10 cellular contexts compared by ENCODE assay signal in the genomic region with DNA sequence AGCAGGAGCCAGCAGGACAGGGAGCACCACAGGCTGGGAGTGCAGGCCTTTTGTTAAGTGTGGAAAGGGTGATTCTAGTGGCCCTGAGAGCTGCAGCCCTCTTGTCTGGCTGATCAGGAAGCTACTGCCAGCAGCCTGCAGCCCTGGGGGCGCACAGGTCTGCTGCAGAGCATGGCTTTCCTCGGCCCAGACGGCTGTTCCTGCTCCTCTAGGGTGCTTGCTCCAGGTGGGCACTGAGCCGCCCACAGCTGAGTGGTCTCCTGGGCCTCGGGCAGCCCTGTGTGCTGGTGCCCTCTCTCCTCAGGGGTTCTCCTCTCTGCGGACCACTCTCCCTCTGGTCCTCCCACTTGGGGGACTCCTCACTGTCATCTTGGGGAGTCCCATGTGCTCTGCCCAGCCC. TPM values are rescaled to one million over a fixed set of nuclear protein-coding genes. Genes with fewer than 3 reads are reported as not detected.
DNase-seq lines count a peak whose midpoint lies in the region; ATAC-seq and TF ChIP-seq lines count a peak whose summit lies in the region.
"Had no signal": no experiment of that assay in that cellular context is flagged by ENCODE, and none has a peak within 500 bp of the region (broad histone marks: within the 10 kb centered on the region; RNA-seq: fewer than 3 reads in every experiment).

No MANE protein-coding gene starts in this region.

- intact Hi-C loops in CD4-positive, alpha-beta T cell (cut with DNase I, micrococcal nuclease) = loop anchor here in 1 of 2 experiments (2.0 kb wide), 1 partner anchor 14 kb away; no protein-coding TSS in a partner anchor
- intact Hi-C loops in activated CD4-positive, alpha-beta memory T cell treated with anti-CD3 and anti-CD28 coated beads for 36 hours (cut with micrococcal nuclease) = no loop called here
- intact Hi-C loops in naive thymus-derived CD4-positive, alpha-beta T cell (cut with micrococcal nuclease) = no loop called here

- H3K9me3 ChIP-seq in CD4-positive, alpha-beta T cell (ENCODE audit: control insufficient read depth, low read length) = no peaks in the 10 kb centered on the region
- H3K9me3 ChIP-seq in HEK293 (ENCODE audit: control insufficient read depth, insufficient read depth, low read depth, low read length) = no peaks in the 10 kb centered on the region
- no peaks in the 10 kb centered on the region for H3K9me3 ChIP-seq in naive thymus-derived CD4-positive, alpha-beta T cell (ENCODE audit: control insufficient read depth in 2 of 3, low read length in 3 of 3)

- TF ChIP-seq CTCF in CD4-positive, alpha-beta T cell (IDR thresholded peaks at IDR 0.05) = no peak
- TF ChIP-seq CTCF in HEK293 (tag by site-specific recombination; IDR thresholded peaks at IDR 0.05) = no peak
- TF ChIP-seq CTCF in coronary artery (IDR thresholded peaks at IDR 0.05) = no peak

- H3K27ac Mint-ChIP-seq in CD4-positive, alpha-beta T cell = peak overlapping the region; percentile 98
- peak overlapping the region; percentile 89 for H3K27ac Mint-ChIP-seq in activated CD4-positive, alpha-beta memory T cell treated with anti-CD3 and anti-CD28 coated beads for 36 hours
- H3K27ac Mint-ChIP-seq in naive thymus-derived CD4-positive, alpha-beta T cell = peak overlapping the region; percentile 81 to 98 (median 95)

- H3K36me3 Mint-ChIP-seq in CD4-positive, alpha-beta T cell (ENCODE audit: low read depth) = peaks cover 52% of the 10 kb centered on the region
- peaks cover 20% of the 10 kb centered on the region for H3K36me3 Mint-ChIP-seq in activated CD4-positive, alpha-beta memory T cell treated with anti-CD3 and anti-CD28 coated beads for 36 hours
- peaks cover 0 to 24% (median 7%) of the 10 kb centered on the region in 5 donors for H3K36me3 Mint-ChIP-seq in naive thymus-derived CD4-positive, alpha-beta T cell

- H3K27me3 ChIP-seq in CD4-positive, alpha-beta T cell (ENCODE audit: control insufficient read depth, insufficient read depth, low read length) = no peaks in the 10 kb centered on the region
- H3K27me3 ChIP-seq in naive thymus-derived CD4-positive, alpha-beta T cell (ENCODE audit: control insufficient read depth in 2 of 2, insufficient read depth in 2 of 2, low read length in 2 of 2) = no peaks in the 10 kb centered on the region

- no peaks in the 10 kb centered on the region for H3K27me3 Mint-ChIP-seq in CD4-positive, alpha-beta T cell
- no peaks in the 10 kb centered on the region for H3K27me3 Mint-ChIP-seq in activated CD4-positive, alpha-beta memory T cell treated with anti-CD3 and anti-CD28 coated beads for 36 hours
- no peaks in the 10 kb centered on the region for H3K27me3 Mint-ChIP-seq in naive thymus-derived CD4-positive, alpha-beta T cell

- H3K4me1 ChIP-seq in HEK293 (ENCODE audit: control insufficient read depth, insufficient read depth, low read length) = peaks cover 20% of the 10 kb centered on the region
- peaks cover 85 to 90% of the 10 kb centered on the region in 2 donors for H3K4me1 ChIP-seq in naive thymus-derived CD4-positive, alpha-beta T cell (ENCODE audit: control insufficient read depth in 2 of 2, insufficient read depth in 2 of 2, low read length in 2 of 2)

- peaks cover 92% of the 10 kb centered on the region for H3K4me1 Mint-ChIP-seq in CD4-positive, alpha-beta T cell (ENCODE audit: low read depth)
- H3K4me1 Mint-ChIP-seq in activated CD4-positive, alpha-beta memory T cell treated with anti-CD3 and anti-CD28 coated beads for 36 hours (ENCODE audit: low read depth) = peaks cover 90% of the 10 kb centered on the region
- peaks cover 85 to 97% (median 91%) of the 10 kb centered on the region in 7 donors for H3K4me1 Mint-ChIP-seq in naive thymus-derived CD4-positive, alpha-beta T cell

- no peaks in the 10 kb centered on the region for H3K36me3 ChIP-seq in HEK293 (ENCODE audit: control insufficient read depth in 2 of 2, insufficient read depth in 1 of 2, low read length in 2 of 2)
- peaks cover 0 to 3% (median 0%) of the 10 kb centered on the region in 3 experiments for H3K36me3 ChIP-seq in naive thymus-derived CD4-positive, alpha-beta T cell (ENCODE audit: control insufficient read depth in 2 of 3, insufficient read depth in 3 of 3, low read length in 3 of 3)

- CTCF ChIA-PET in CD4-positive, alpha-beta T cell (lab: Charles Lee) = interaction anchor here (0.8 to 6.1 kb wide), 10 partner anchors 12 to 83 kb away, joined by 3 to 62 read pairs (median 4); a partner anchor contains a TSS
- CTCF ChIA-PET in HEK293 (lab: Yijun Ruan, JAX) = interaction anchor here (1.0 to 1.7 kb wide), 2 partner anchors 10 to 19 kb away, joined by 3 to 5 read pairs; a partner anchor contains a TSS
- CTCF ChIA-PET in activated CD4-positive, alpha-beta memory T cell treated with anti-CD3 and anti-CD28 coated beads for 36 hours (lab: Charles Lee) = interaction anchor here (1.0 to 3.3 kb wide), 15 partner anchors 11 to 77 kb away, joined by 3 to 16 read pairs (median 6); a partner anchor contains a TSS
- CTCF ChIA-PET in naive thymus-derived CD4-positive, alpha-beta T cell (lab: Charles Lee) = interaction anchor here (0.9 to 4.9 kb wide), 10 partner anchors 10 to 221 kb away, joined by 3 to 30 read pairs (median 4); a partner anchor contains a TSS

- DNase-seq in CD4-positive, alpha-beta T cell = no peak
- no peak for DNase-seq in activated CD4-positive, alpha-beta memory T cell treated with anti-CD3 and anti-CD28 coated beads for 36 hours
- no peak for DNase-seq in naive thymus-derived CD4-positive, alpha-beta T cell
- DNase-seq in coronary artery (ENCODE audit: low spot score) (no peak), activated gamma-delta T cell treated with Interleukin-2 at 50 U/mL for 16 hours (no peak)
- DNase-seq: NCI-H2171, SW 1271 had no signal

- peak overlapping the region; percentile 93 for H3K4me3 Mint-ChIP-seq in CD4-positive, alpha-beta T cell
- H3K4me3 Mint-ChIP-seq in activated CD4-positive, alpha-beta memory T cell treated with anti-CD3 and anti-CD28 coated beads for 36 hours = peak overlapping the region; percentile 99
- H3K4me3 Mint-ChIP-seq in naive thymus-derived CD4-positive, alpha-beta T cell = peak overlapping the region; percentile 85 to 100 (median 98)

- no peaks in the 10 kb centered on the region for H3K9me3 Mint-ChIP-seq in CD4-positive, alpha-beta T cell
- no peaks in the 10 kb centered on the region for H3K9me3 Mint-ChIP-seq in activated CD4-positive, alpha-beta memory T cell treated with anti-CD3 and anti-CD28 coated beads for 36 hours
- no peaks in the 10 kb centered on the region for H3K9me3 Mint-ChIP-seq in naive thymus-derived CD4-positive, alpha-beta T cell

- H3K4me3 ChIP-seq in HEK293 (ENCODE audit: low read depth, low read length) (no peak overlapping the region), coronary artery (no peak overlapping the region)
- H3K4me3 ChIP-seq in naive thymus-derived CD4-positive, alpha-beta T cell (ENCODE audit: low read length) = peak overlapping the region; percentile 70

- POLR2A ChIA-PET in CD4-positive, alpha-beta T cell (lab: Charles Lee) = interaction anchor here (0.9 to 12.9 kb wide), 14 partner anchors 9 to 156 kb away, joined by 3 to 294 read pairs (median 6); a partner anchor contains a TSS
- POLR2A ChIA-PET in HEK293 (lab: Yijun Ruan, JAX) = no interaction called here
- POLR2A ChIA-PET in activated CD4-positive, alpha-beta memory T cell treated with anti-CD3 and anti-CD28 coated beads for 36 hours (lab: Charles Lee) = interaction anchor here (0.9 to 4.6 kb wide), 9 partner anchors 12 to 160 kb away, joined by 3 to 41 read pairs (median 9); a partner anchor contains a TSS
- POLR2A ChIA-PET in naive thymus-derived CD4-positive, alpha-beta T cell (lab: Charles Lee) = interaction anchor here (0.6 to 22.3 kb wide), 14 partner anchors 11 to 89 kb away, joined by 3 to 328 read pairs (median 4); a partner anchor contains a TSS

- peak overlapping the region; percentile 66 for H3K27ac ChIP-seq in CD4-positive, alpha-beta T cell (ENCODE audit: low read depth, low read length)
- H3K27ac ChIP-seq in HEK293 (ENCODE audit: extremely low read depth, low read depth, low read length) (no peak overlapping the region), coronary artery (no peak overlapping the region)
- H3K27ac ChIP-seq in naive thymus-derived CD4-positive, alpha-beta T cell (ENCODE audit: low read depth, low read length) = peak overlapping the region; percentile 76

- ATAC-seq in CD4-positive, alpha-beta T cell (ENCODE audit: poor library complexity) = no peak
- ATAC-seq in naive thymus-derived CD4-positive, alpha-beta T cell = no peak
- ATAC-seq in GM19023 (IDR thresholded peaks at IDR 0.05; ENCODE audit: unreplicated experiment) (no peak), GM19397 (IDR thresholded peaks at IDR 0.05; ENCODE audit: unreplicated experiment) (no peak)

TF ChIP-seq in HEK293, 187 proteins besides CTCF, POLR2A, EP300 and RAD21:
- TF ChIP-seq ZSCAN30 (tag by site-specific recombination; IDR thresholded peaks at IDR 0.05) (no peak), OSR2 (tag by site-specific recombination; IDR thresholded peaks at IDR 0.05) (peak; percentile 73), ZNF311 (tag by site-specific recombination; IDR thresholded peaks at IDR 0.05; ENCODE audit: borderline replicate concordance) (no peak), ZFHX2 (tag by site-specific recombination; conservative IDR thresholded peaks at IDR 0.05) (0 out of 2 replicates have a peak, but pooled peaks have one; percentile 9)

RNA-seq across cellular contexts. Expression of a gene that starts 18.9 kb away (rescaled TPM):
- 100 to 1,000 TPM; 269 to 287 TPM for total RNA-seq in CD4-positive, alpha-beta T cell
- total RNA-seq in activated CD4-positive, alpha-beta memory T cell treated with anti-CD3 and anti-CD28 coated beads for 36 hours = 10 to 100 TPM; 73.0 to 74.7 TPM
- total RNA-seq in naive thymus-derived CD4-positive, alpha-beta T cell = 100 to 1,000 TPM; 189 to 324 (median 277) TPM
- 10 to 100 TPM; 23.6 to 44.9 TPM for polyA plus RNA-seq in naive thymus-derived CD4-positive, alpha-beta T cell

Comparison
In these comparisons a context has a peak if more than half of its experiments do, and no peak if none do; other contexts are left out.
1. H3K27ac ChIP-seq: peak in CD4-positive, alpha-beta T cell (single experiment) and naive thymus-derived CD4-positive, alpha-beta T cell (single experiment); none in HEK293 (single experiment) and coronary artery (0 of 2).
2. Peak in every context shown above with its lines, with median percentiles within 50 percentile points of each other: H3K27ac Mint-ChIP-seq and H3K4me3 Mint-ChIP-seq.